Comparison of ENCODE assay signal across 8 cellular contexts in genomic region chr2:137947714-137948336, GRCh38. TPM values are rescaled to one million over a fixed set of nuclear protein-coding genes. Genes with fewer than 3 reads are reported as not detected.
DNase-seq lines count a peak whose midpoint lies in the region; TF ChIP-seq lines count a peak whose summit lies in the region.

No MANE protein-coding gene starts in this region.

- H3K23ac ChIP-seq in mesenchymal stem cell (ENCODE audit: low read length in 2 of 2) = no peak overlapping the region

- no peak overlapping the region for H3K4ac ChIP-seq in mesenchymal stem cell (ENCODE audit: low read depth in 1 of 2, low read length in 2 of 2)

- no peak overlapping the region for H2AK5ac ChIP-seq in mesenchymal stem cell (ENCODE audit: low read length, severe bottlenecking)

- H2BK5ac ChIP-seq in mesenchymal stem cell (ENCODE audit: low read depth, low read length, poor library complexity, severe bottlenecking) = no peak overlapping the region

- no peak overlapping the region for H2BK120ac ChIP-seq in mesenchymal stem cell (ENCODE audit: low read depth, low read length)

- no peak overlapping the region for H2BK12ac ChIP-seq in mesenchymal stem cell (ENCODE audit: low read length in 2 of 2)

- no peak for TF ChIP-seq POLR2A in thyroid gland (IDR thresholded peaks at IDR 0.05)

- H3K4me3 ChIP-seq in dorsolateral prefrontal cortex = no peak overlapping the region
- no peak overlapping the region for H3K4me3 ChIP-seq in mesenchymal stem cell (ENCODE audit: insufficient read depth in 1 of 2, low read depth in 1 of 2, low read length in 2 of 2)
- H3K4me3 ChIP-seq in thyroid gland (replicated peaks in 1 of 3) = no peak overlapping the region

- no peak overlapping the region for H4K91ac ChIP-seq in mesenchymal stem cell (ENCODE audit: low read length)

- peak; percentile 15 for TF ChIP-seq CTCF in GM20000 (IDR thresholded peaks at IDR 0.05; ENCODE audit: extremely low read depth, missing control alignments)
- TF ChIP-seq CTCF in dorsolateral prefrontal cortex (IDR thresholded peaks at IDR 0.05 in 54 of 56, conservative IDR thresholded peaks at IDR 0.05 in 2 of 56; ENCODE audit: low read depth in 1 of 56, partially characterized antibody in 56 of 56) = peak; percentile 42 to 88 (median 74)
- peak in 5 of 6 experiments; percentile 13 to 52 (median 46) for TF ChIP-seq CTCF in thyroid gland (IDR thresholded peaks at IDR 0.05)

- H4K8ac ChIP-seq in mesenchymal stem cell (ENCODE audit: low read length) = no peak overlapping the region

- peak in 8 of 14 donors; percentile 10 to 33 (median 22) for DNase-seq in C1 segment of cervical spinal cord (lab: John Stamatoyannopoulos, UW)
- peak; percentile 25 for DNase-seq in GM20000 (ENCODE audit: low spot score)
- peak; percentile 51 for DNase-seq in NCI-H1092 (lab: John Stamatoyannopoulos, UW)
- peak; percentile 23 for DNase-seq in T1000 (lab: John Stamatoyannopoulos, UW)
- peak in 9 of 10 donors; percentile 43 to 86 (median 56) for DNase-seq in dorsolateral prefrontal cortex
- DNase-seq in mesenchymal stem cell = peak; percentile 66
- DNase-seq in thyroid gland = peak; percentile 58 to 74
- no peak for DNase-seq in mesenteric fat pad (ENCODE audit: low spot score)

- H3K9me3 ChIP-seq in mesenchymal stem cell (ENCODE audit: control insufficient read depth, low read length) (no peaks in the 10 kb centered on the region), thyroid gland (no peaks in the 10 kb centered on the region)

- H2AFZ ChIP-seq in mesenchymal stem cell (ENCODE audit: low read depth, low read length) = no peak overlapping the region

- H3K27me3 ChIP-seq in dorsolateral prefrontal cortex = no peaks in the 10 kb centered on the region
- H3K27me3 ChIP-seq in mesenchymal stem cell (ENCODE audit: control insufficient read depth in 1 of 2, insufficient read depth in 1 of 2, low read length in 2 of 2) = no peaks in the 10 kb centered on the region
- no peaks in the 10 kb centered on the region for H3K27me3 ChIP-seq in thyroid gland

- H3K4me1 ChIP-seq in mesenchymal stem cell (ENCODE audit: control insufficient read depth, insufficient read depth, low read depth, low read length) (peaks cover 6% of the 10 kb centered on the region), thyroid gland (no peaks in the 10 kb centered on the region)

- H3K14ac ChIP-seq in mesenchymal stem cell (ENCODE audit: low read length in 2 of 2) = no peak overlapping the region

- no peak overlapping the region for H2BK15ac ChIP-seq in mesenchymal stem cell (ENCODE audit: low read depth, poor library complexity, severe bottlenecking)

- H3K27ac ChIP-seq in dorsolateral prefrontal cortex (no peak overlapping the region), mesenchymal stem cell (ENCODE audit: low read length, poor library complexity, severe bottlenecking) (no peak overlapping the region), thyroid gland (no peak overlapping the region)

- no peak overlapping the region for H3K18ac ChIP-seq in mesenchymal stem cell (ENCODE audit: low read depth in 1 of 2, low read length in 2 of 2)

- intact Hi-C loops in dorsolateral prefrontal cortex (cut with DNase I) (loop anchor here (2.0 to 5.0 kb wide), 2 partner anchors 143 to 144 kb away; no protein-coding TSS in a partner anchor), thyroid gland (cut with DNase I) (no loop called here)

- H3K9ac ChIP-seq in mesenchymal stem cell (ENCODE audit: low read length) = no peak overlapping the region

- no peak overlapping the region for H3K4me2 ChIP-seq in mesenchymal stem cell (ENCODE audit: low read length, poor library complexity, severe bottlenecking)

- no peaks in the 10 kb centered on the region for H3K36me3 ChIP-seq in mesenchymal stem cell (ENCODE audit: control insufficient read depth in 1 of 2, insufficient read depth in 2 of 2, low read depth in 1 of 2, low read length in 2 of 2)
- H3K36me3 ChIP-seq in thyroid gland = no peaks in the 10 kb centered on the region

- H3K79me1 ChIP-seq in mesenchymal stem cell (replicated peaks; ENCODE audit: low read length, poor library complexity, severe bottlenecking) = no peaks in the 10 kb centered on the region

- 66% methylated on average over 4 of the region's 4 CpGs for WGBS in mesenchymal stem cell
- 26 to 30% methylated on average over 4 of the region's 4 CpGs for WGBS in thyroid gland, 2 donors

RNA-seq across cellular contexts. Expression of gene HNMT, which starts 16.4 kb away (rescaled TPM):
- 10 to 100 TPM; 10.4 to 30.0 (median 19.8) TPM for total RNA-seq in dorsolateral prefrontal cortex
- 69.7 TPM for polyA plus RNA-seq in mesenchymal stem cell (2013, experiment 1 of 2)
- polyA plus RNA-seq in mesenchymal stem cell (2013, experiment 2 of 2) = 69.8 TPM
- total RNA-seq in thyroid gland = 10 to 100 TPM; 14.4 to 48.8 (median 22.3) TPM
- total RNA-seq in mesenteric fat pad = 91.4 TPM

Comparison
In these comparisons a context has a peak if more than half of its experiments do, and no peak if none do; other contexts are left out.
1. CTCF ChIP-seq: peak in every context shown above with its lines; median percentile 74 in dorsolateral prefrontal cortex; 46 in thyroid gland; 15 in GM20000.